ENCODE assay signal across 8 cellular contexts in the genomic region with DNA sequence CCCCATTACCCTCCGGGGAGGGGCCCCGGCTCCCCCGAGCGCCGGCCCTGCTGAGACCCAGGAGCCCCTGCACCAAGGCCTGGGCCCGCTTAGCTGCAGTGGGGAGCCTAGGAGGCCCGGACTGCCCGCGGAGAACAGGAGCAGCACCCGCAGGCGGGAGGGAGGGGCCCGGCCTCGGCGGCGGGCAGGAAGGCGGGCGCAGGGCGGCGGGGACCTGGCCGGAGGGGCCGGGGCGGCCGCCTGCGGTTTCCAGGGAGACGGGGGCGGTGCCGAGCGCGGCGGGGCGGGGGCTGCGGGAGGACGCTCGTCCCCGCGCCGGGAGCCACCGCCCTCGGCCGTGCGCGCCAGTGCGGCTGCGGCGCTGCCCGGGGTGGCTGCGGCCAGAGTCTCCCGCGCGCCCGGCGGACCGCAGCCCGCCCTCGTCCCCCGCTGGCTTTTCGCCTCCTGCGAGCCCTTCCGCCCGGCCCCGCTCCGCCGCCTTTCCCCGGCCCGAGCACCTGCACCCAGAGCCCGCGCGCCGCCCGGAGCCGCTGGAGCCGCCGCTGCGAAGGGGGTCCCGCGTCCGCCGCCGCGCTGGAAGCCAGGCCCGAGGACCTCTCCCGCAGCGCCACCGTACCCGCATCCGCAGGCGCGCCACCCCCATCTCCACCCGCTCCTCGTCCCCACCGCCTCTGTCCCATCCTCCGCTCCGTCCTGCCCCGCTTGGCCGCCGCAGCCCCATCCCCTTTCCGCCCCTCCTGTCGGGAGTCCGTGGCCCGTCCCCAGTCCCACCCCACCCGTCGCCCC. TPM values are rescaled to one million over a fixed set of nuclear protein-coding genes. Genes with fewer than 3 reads are reported as not detected.
DNase-seq lines count a peak whose midpoint lies in the region; ATAC-seq and TF ChIP-seq lines count a peak whose summit lies in the region.

No MANE protein-coding gene starts in this region.

- no peaks in the 10 kb centered on the region for H3K9me3 ChIP-seq in NT2/D1 (ENCODE audit: insufficient read depth, low read length)
- no peaks in the 10 kb centered on the region for H3K9me3 ChIP-seq in right lobe of liver
- no peaks in the 10 kb centered on the region for H3K9me3 ChIP-seq in subcutaneous abdominal adipose tissue (ENCODE audit: control insufficient read depth in 5 of 5, low read length in 5 of 5)

- H3K4me3 ChIP-seq in NT2/D1 (ENCODE audit: insufficient read length, low read depth) (peak overlapping the region; percentile 71), right lobe of liver (peak overlapping the region; percentile 40 to 51 (median 42)), subcutaneous abdominal adipose tissue (ENCODE audit: low read depth in 1 of 5, low read length in 5 of 5) (peak overlapping the region in 4 of 5 donors; percentile 6 to 62 (median 58))

- no peak for TF ChIP-seq CTCF in right lobe of liver (IDR thresholded peaks at IDR 0.05)

- no peak overlapping the region for H3K27ac ChIP-seq in right lobe of liver
- no peak overlapping the region for H3K27ac ChIP-seq in subcutaneous abdominal adipose tissue (ENCODE audit: low read depth, low read length)

- peak overlapping the region; percentile 82 for H3K9ac ChIP-seq in NT2/D1 (ENCODE audit: insufficient read length, low read depth)
- H3K9ac ChIP-seq in subcutaneous abdominal adipose tissue (ENCODE audit: low read length in 5 of 5), result peak overlapping the region in 2 of 5 donors; percentile 17 to 59

- peaks cover 60% of the 10 kb centered on the region for H3K4me1 ChIP-seq in NT2/D1 (ENCODE audit: insufficient read depth, insufficient read length)
- peaks cover 0 to 4% (median 0%) of the 10 kb centered on the region in 4 donors for H3K4me1 ChIP-seq in right lobe of liver
- H3K4me1 ChIP-seq in subcutaneous abdominal adipose tissue (ENCODE audit: control insufficient read depth in 5 of 5, insufficient read depth in 5 of 5, low read length in 5 of 5), result peaks cover 0 to 40% (median 22%) of the 10 kb centered on the region in 5 donors

- H3K27me3 ChIP-seq in NT2/D1 (ENCODE audit: insufficient read depth, insufficient read length), result peaks cover 19% of the 10 kb centered on the region
- H3K27me3 ChIP-seq in right lobe of liver, result no peaks in the 10 kb centered on the region
- peaks cover 0 to 44% (median 25%) of the 10 kb centered on the region in 5 donors for H3K27me3 ChIP-seq in subcutaneous abdominal adipose tissue (ENCODE audit: control insufficient read depth in 5 of 5, insufficient read depth in 4 of 5, low read length in 5 of 5)

- DNase-seq in NCI-H2081 (lab: John Stamatoyannopoulos, UW), result peak; percentile 16 to 45
- no peak for DNase-seq in NCI-H2081 treated with DMSO at 0.1 percent for 48 hours (lab: John Stamatoyannopoulos, UW)
- no peak for DNase-seq in NT2/D1 (ENCODE audit: low read depth, low spot score)
- peak; percentile 88 for DNase-seq in ecto neural progenitor cell (ENCODE audit: low spot score)
- DNase-seq in right lobe of liver, result peak; percentile 72 to 82 (median 77)
- no peak for DNase-seq in HPDE6-E6E7 (ENCODE audit: extremely low spot score)

- H3K36me3 ChIP-seq in NT2/D1 (ENCODE audit: insufficient read depth, insufficient read length, low read length), result peaks cover 3% of the 10 kb centered on the region
- no peaks in the 10 kb centered on the region for H3K36me3 ChIP-seq in right lobe of liver
- H3K36me3 ChIP-seq in subcutaneous abdominal adipose tissue (ENCODE audit: control insufficient read depth in 5 of 5, insufficient read depth in 5 of 5, low read length in 5 of 5), result no peaks in the 10 kb centered on the region

- WGBS in right lobe of liver (ENCODE audit: insufficient coverage, low coverage, low lambda C conversion rate, missing lambda C conversion rate), result 1% methylated on average over 21 of the region's 102 CpGs

- TF ChIP-seq POLR2A in right lobe of liver (IDR thresholded peaks at IDR 0.05), result no peak

- intact Hi-C loops in right lobe of liver (cut with DNase I), result no loop called here

- ATAC-seq in right lobe of liver (peak; percentile 84 to 88 (median 87)), HG02852 (IDR thresholded peaks at IDR 0.05; ENCODE audit: unreplicated experiment) (no peak)

RNA-seq across cellular contexts. Expression of a gene that starts 17.2 kb away (rescaled TPM):
- total RNA-seq in right lobe of liver, result 10 to 100 TPM; 20.7 to 44.5 (median 27.8) TPM

Comparison
In these comparisons a context has a peak if more than half of its experiments do, and no peak if none do; other contexts are left out.
1. DNase-seq: peak in NCI-H2081 (2 of 2), ecto neural progenitor cell (single experiment) and right lobe of liver (3 of 3); none in NCI-H2081 treated with DMSO at 0.1 percent for 48 hours (single experiment), NT2/D1 (single experiment) and HPDE6-E6E7 (single experiment).
2. Peak in every context shown above with its lines, with median percentiles within 50 percentile points of each other: H3K4me3 ChIP-seq.